In genomic region chr3:186570096-186570940, GRCh38 we compare ENCODE assay signal across 1 cellular context.
TF ChIP-seq lines count a peak whose summit lies in the region.

DNAJB11 (plus strand) TSS chr3:186570720; CDS start chr3:186570898, 178 bp downstream.

TF ChIP-seq in K562, 482 proteins besides CTCF, POLR2A, EP300 and RAD21 (continued from another document):
- TF ChIP-seq SNAPC5 (CRISPR knock-in tag; IDR thresholded peaks at IDR 0.05) (no peak), NONO (IDR thresholded peaks at IDR 0.05; ENCODE audit: low read depth in 2 of 2, low read length in 1 of 2) (no peak), ZNF436 (CRISPR knock-in tag; IDR thresholded peaks at IDR 0.05) (no peak), ZBTB43 (CRISPR knock-in tag; IDR thresholded peaks at IDR 0.05) (peak; percentile 25; the same call in 1 of the 2 replicates), PTTG1 (tag; IDR thresholded peaks at IDR 0.05; ENCODE audit: low read depth) (no peak), ZNF174 (CRISPR knock-in tag; IDR thresholded peaks at IDR 0.05) (no peak), HCFC1 (IDR thresholded peaks at IDR 0.05; ENCODE audit: low read depth, low read length) (peak; percentile 84), ATF1 (CRISPR knock-in tag; IDR thresholded peaks at IDR 0.05) (peak; percentile 80), ATF1 (tag; IDR thresholded peaks at IDR 0.05) (peak; percentile 99), ZNF263 (CRISPR knock-in tag; IDR thresholded peaks at IDR 0.05; ENCODE audit: borderline replicate concordance) (0 out of 2 replicates have a peak, but pooled peaks have one; percentile 21), ZC3H11A (IDR thresholded peaks at IDR 0.05; ENCODE audit: low read depth, low read length) (no peak), TBL1XR1 (IDR thresholded peaks at IDR 0.05; ENCODE audit: low read length in 2 of 2) (peak in 1 of 2 experiments; percentile 85; a peak in 1 of 4 replicates), NFIX (CRISPR knock-in tag; IDR thresholded peaks at IDR 0.05; ENCODE audit: low read depth) (no peak), MBD2 (IDR thresholded peaks at IDR 0.05; ENCODE audit: borderline replicate concordance, low read depth) (peak; percentile 94), ZNF507 (tag; conservative IDR thresholded peaks at IDR 0.05) (no peak), MTA3 (IDR thresholded peaks at IDR 0.05; ENCODE audit: borderline replicate concordance) (peak; percentile 78; the same call in 1 of the 2 replicates), XRCC5 (IDR thresholded peaks at IDR 0.05; ENCODE audit: low read depth, low read length) (peak; percentile 44; the same call in 1 of the 2 replicates), PCBP1 (IDR thresholded peaks at IDR 0.05; ENCODE audit: low read depth, low read length, poor library complexity, severe bottlenecking) (no peak), MAFK (IDR thresholded peaks at IDR 0.05; ENCODE audit: low read length) (no peak), ZNF431 (CRISPR knock-in tag; IDR thresholded peaks at IDR 0.05) (peak; percentile 53; the same call in 1 of the 2 replicates), MECOM (CRISPR knock-in tag; IDR thresholded peaks at IDR 0.05) (no peak), TCF7L2 (IDR thresholded peaks at IDR 0.05; ENCODE audit: low read depth, low read length) (no peak), PRDM10 (IDR thresholded peaks at IDR 0.05; ENCODE audit: partially characterized antibody) (peak; percentile 44), SMARCB1 (IDR thresholded peaks at IDR 0.05; ENCODE audit: insufficient read length, low read depth) (no peak), TSHZ1 (CRISPR knock-in tag; IDR thresholded peaks at IDR 0.05) (no peak), STAT5B (CRISPR knock-in tag; IDR thresholded peaks at IDR 0.05) (no peak), ZNF740 (CRISPR knock-in tag; IDR thresholded peaks at IDR 0.05) (no peak), ZNF740 (tag; IDR thresholded peaks at IDR 0.05) (no peak), ZBTB17 (CRISPR knock-in tag; IDR thresholded peaks at IDR 0.05) (no peak), E2F5 (CRISPR knock-in tag; IDR thresholded peaks at IDR 0.05) (no peak), STAT6 (CRISPR knock-in tag; IDR thresholded peaks at IDR 0.05) (no peak), SMC3 (conservative IDR thresholded peaks at IDR 0.05; ENCODE audit: insufficient read depth, low read depth, low read length) (no peak), E2F3 (CRISPR knock-in tag; IDR thresholded peaks at IDR 0.05) (0 out of 2 replicates have a peak, but pooled peaks have one; percentile 22), ZEB2 (IDR thresholded peaks at IDR 0.05) (no peak), MAFF (IDR thresholded peaks at IDR 0.05; ENCODE audit: low read length) (no peak), GTF2B (IDR thresholded peaks at IDR 0.05; ENCODE audit: extremely low read depth, insufficient read length) (peak; percentile 66), TEAD2 (tag; IDR thresholded peaks at IDR 0.05) (peak; percentile 66; the same call in 1 of the 2 replicates), SMARCA5 (IDR thresholded peaks at IDR 0.05) (no peak), PRPF4 (IDR thresholded peaks at IDR 0.05; ENCODE audit: insufficient read depth, low read depth, low read length, poor library complexity, severe bottlenecking) (no peak), XRCC4 (IDR thresholded peaks at IDR 0.05; ENCODE audit: extremely low read depth, insufficient read depth, insufficient read length) (no peak)
